ENCODE assay signal across 10 cellular contexts in genomic region chr11:69718147-69718546, GRCh38. TPM values are rescaled to one million over a fixed set of nuclear protein-coding genes. Genes with fewer than 3 reads are reported as not detected.
DNase-seq lines count a peak whose midpoint lies in the region; ATAC-seq, FAIRE-seq and TF ChIP-seq lines count a peak whose summit lies in the region.
"Had no signal": no experiment of that assay in that cellular context is flagged by ENCODE, and none has a peak within 500 bp of the region (broad histone marks: within the 10 kb centered on the region; RNA-seq: fewer than 3 reads in every experiment).

No MANE protein-coding gene starts in this region.

- WGBS in hepatocyte (ENCODE audit: low lambda C conversion rate, missing lambda C conversion rate), result 8% methylated on average over 13 of the region's 13 CpGs

- H3K9me3 ChIP-seq in RWPE2 (ENCODE audit: severe bottlenecking) (no peaks in the 10 kb centered on the region), hepatocyte (ENCODE audit: low read depth) (no peaks in the 10 kb centered on the region)

- H3K79me2 ChIP-seq in hepatocyte, result no peaks in the 10 kb centered on the region

- DNase-seq in D721Med (ENCODE audit: insufficient read length, low spot score), result peak; percentile 87
- DNase-seq in HEK293T (ENCODE audit: extremely low spot score), result peak; percentile 87
- peak; percentile 31 for DNase-seq in RWPE2 (ENCODE audit: low spot score)
- DNase-seq in hepatocyte (ENCODE audit: low spot score), result peak; percentile 71
- DNase-seq in activated T-helper 2 cell treated with anti-CD3 and anti-CD28 coated beads, Interferon-gamma antibody, Interleukin-2, Interleukin-4, amounts not matched to agents 10 μg/mL and 5 μg/mL and 100 μg/mL, durations not matched to agents 14 hours and 24 hours and 36 hours (ENCODE audit: low spot score), result no peak
- no peak for DNase-seq in stimulated activated naive CD4-positive, alpha-beta T cell treated with Interleukin-2 at 50 U/mL for 16 hours (lab: John Stamatoyannopoulos, UW)
- DNase-seq in stimulated activated CD4-positive, alpha-beta T cell treated with anti-CD3 and anti-CD28 coated beads, Interleukin-4, amount 100 ng/mL, for 1 hour, result no peak

- ATAC-seq in RWPE2 (ENCODE audit: low read depth) (no peak), HG02885 (IDR thresholded peaks at IDR 0.05; ENCODE audit: poor library complexity, unreplicated experiment) (no peak)

- H3K27ac Mint-ChIP-seq in activated T-helper 2 cell treated with anti-CD3 and anti-CD28 coated beads, Interferon-gamma antibody, Interleukin-2, Interleukin-4, amounts not matched to agents 10 μg/mL and 5 μg/mL and 100 μg/mL, durations not matched to agents 14 hours and 24 hours and 36 hours, result no peak overlapping the region

- H3K9me3 Mint-ChIP-seq in activated T-helper 2 cell treated with anti-CD3 and anti-CD28 coated beads, Interferon-gamma antibody, Interleukin-2, Interleukin-4, amounts not matched to agents 10 μg/mL and 5 μg/mL and 100 μg/mL, durations not matched to agents 14 hours and 24 hours and 36 hours, result no peaks in the 10 kb centered on the region

- no peaks in the 10 kb centered on the region for H3K9me2 ChIP-seq in hepatocyte (replicated peaks; ENCODE audit: insufficient read depth)

- no peak overlapping the region for H3K4me3 ChIP-seq in RWPE2 (ENCODE audit: severe bottlenecking)
- no peak overlapping the region for H3K4me3 ChIP-seq in hepatocyte

- no peak overlapping the region for H3K4me2 ChIP-seq in hepatocyte

- no peaks in the 10 kb centered on the region for H4K20me1 ChIP-seq in hepatocyte (ENCODE audit: insufficient read depth, poor library complexity, severe bottlenecking)

- peaks cover 9% of the 10 kb centered on the region for H3K27me3 ChIP-seq in RWPE2 (ENCODE audit: insufficient read depth, poor library complexity, severe bottlenecking)
- H3K27me3 ChIP-seq in hepatocyte, result peaks cover 21% of the 10 kb centered on the region

- POLR2A ChIA-PET in HEK293T (lab: Yijun Ruan, JAX), result no interaction called here

- FAIRE-seq in D721Med (lab: Jason Lieb, UNC), result no peak

- H3K4me3 Mint-ChIP-seq in activated T-helper 2 cell treated with anti-CD3 and anti-CD28 coated beads, Interferon-gamma antibody, Interleukin-2, Interleukin-4, amounts not matched to agents 10 μg/mL and 5 μg/mL and 100 μg/mL, durations not matched to agents 14 hours and 24 hours and 36 hours (ENCODE audit: low read depth), result no peak overlapping the region

- no peaks in the 10 kb centered on the region for H3K4me1 Mint-ChIP-seq in activated T-helper 2 cell treated with anti-CD3 and anti-CD28 coated beads, Interferon-gamma antibody, Interleukin-2, Interleukin-4, amounts not matched to agents 10 μg/mL and 5 μg/mL and 100 μg/mL, durations not matched to agents 14 hours and 24 hours and 36 hours (ENCODE audit: low read depth)

- H3K36me3 ChIP-seq in RWPE2 (ENCODE audit: low read depth) (no peaks in the 10 kb centered on the region), hepatocyte (replicated peaks; ENCODE audit: insufficient read depth, low read depth) (no peaks in the 10 kb centered on the region)

- H3K4me1 ChIP-seq in RWPE2 (ENCODE audit: insufficient read depth, poor library complexity, severe bottlenecking) (no peaks in the 10 kb centered on the region), hepatocyte (ENCODE audit: insufficient read depth) (no peaks in the 10 kb centered on the region)

- CTCF ChIA-PET in HEK293T (lab: Yijun Ruan, JAX), result interaction anchor here (0.9 to 1.2 kb wide), 2 partner anchors 18 to 24 kb away, joined by 3 to 4 read pairs; no protein-coding TSS in a partner anchor

- H3K27ac ChIP-seq in RWPE2 (ENCODE audit: poor library complexity, severe bottlenecking) (no peak overlapping the region), hepatocyte (no peak overlapping the region)

- H2AFZ ChIP-seq in hepatocyte, result no peak overlapping the region

- peaks cover 37% of the 10 kb centered on the region for H3K27me3 Mint-ChIP-seq in activated T-helper 2 cell treated with anti-CD3 and anti-CD28 coated beads, Interferon-gamma antibody, Interleukin-2, Interleukin-4, amounts not matched to agents 10 μg/mL and 5 μg/mL and 100 μg/mL, durations not matched to agents 14 hours and 24 hours and 36 hours (ENCODE audit: low read depth)

- intact Hi-C loops in activated T-helper 2 cell treated with anti-CD3 and anti-CD28 coated beads, Interferon-gamma antibody, Interleukin-2, Interleukin-4, amounts not matched to agents 10 μg/mL and 5 μg/mL and 100 μg/mL, durations not matched to agents 14 hours and 24 hours and 36 hours (cut with micrococcal nuclease), result no loop called here

- no peaks in the 10 kb centered on the region for H3K36me3 Mint-ChIP-seq in activated T-helper 2 cell treated with anti-CD3 and anti-CD28 coated beads, Interferon-gamma antibody, Interleukin-2, Interleukin-4, amounts not matched to agents 10 μg/mL and 5 μg/mL and 100 μg/mL, durations not matched to agents 14 hours and 24 hours and 36 hours (ENCODE audit: low read depth)

- TF ChIP-seq CTCF in D721Med (IDR thresholded peaks at IDR 0.05; ENCODE audit: insufficient read depth, missing control alignments) (peak; percentile 73), RWPE2 (IDR thresholded peaks at IDR 0.05; ENCODE audit: poor library complexity, severe bottlenecking) (peak; percentile 29), hepatocyte (IDR thresholded peaks at IDR 0.05; ENCODE audit: poor library complexity) (peak; percentile 59)

TF ChIP-seq in HEK293T, 16 proteins besides CTCF, POLR2A, EP300 and RAD21:
- TF ChIP-seq ZNF384 (IDR thresholded peaks at IDR 0.05) (no peak), FOXA1 (IDR thresholded peaks at IDR 0.05) (no peak), HDGF (IDR thresholded peaks at IDR 0.05; ENCODE audit: borderline replicate concordance) (no peak), FOXK2 (IDR thresholded peaks at IDR 0.05) (no peak), NFRKB (IDR thresholded peaks at IDR 0.05) (no peak), LEF1 (IDR thresholded peaks at IDR 0.05; ENCODE audit: borderline replicate concordance) (no peak)
TF ChIP-seq in HEK293T: peak in this region for 0.

RNA-seq across cellular contexts. Expression of gene FGF19, which starts 14.3 kb away (rescaled TPM):
- total RNA-seq in hepatocyte, result 0.16 and 1.0 TPM in 2 replicates
- not detected in 2 replicates for polyA plus RNA-seq in hepatocyte
- total RNA-seq in activated T-helper 2 cell treated with anti-CD3 and anti-CD28 coated beads, Interferon-gamma antibody, Interleukin-2, Interleukin-4, amounts not matched to agents 10 μg/mL and 5 μg/mL and 100 μg/mL, durations not matched to agents 14 hours and 24 hours and 36 hours, result not detected in 2 replicates
- total RNA-seq: mononuclear cell, RPMI7951 had no signal

RNA-seq across cellular contexts. Expression of gene LTO1, which starts 43.0 kb away (rescaled TPM):
- total RNA-seq in hepatocyte, result 13.4 and 32.9 TPM in 2 replicates
- polyA plus RNA-seq in hepatocyte, result 12.6 and 19.6 TPM in 2 replicates
- total RNA-seq in activated T-helper 2 cell treated with anti-CD3 and anti-CD28 coated beads, Interferon-gamma antibody, Interleukin-2, Interleukin-4, amounts not matched to agents 10 μg/mL and 5 μg/mL and 100 μg/mL, durations not matched to agents 14 hours and 24 hours and 36 hours, result 24.4 and 26.4 TPM in 2 replicates

RNA-seq across cellular contexts. Expression of gene FGF4, which starts 57.0 kb away (rescaled TPM):
- not detected in 2 replicates for total RNA-seq in hepatocyte
- not detected in 2 replicates for polyA plus RNA-seq in hepatocyte
- not detected in 2 replicates for total RNA-seq in activated T-helper 2 cell treated with anti-CD3 and anti-CD28 coated beads, Interferon-gamma antibody, Interleukin-2, Interleukin-4, amounts not matched to agents 10 μg/mL and 5 μg/mL and 100 μg/mL, durations not matched to agents 14 hours and 24 hours and 36 hours
- total RNA-seq: mononuclear cell, RPMI7951 had no signal

Comparison
In these comparisons a context has a peak if more than half of its experiments do, and no peak if none do; other contexts are left out.
1. DNase-seq: peak in D721Med (single experiment), HEK293T (single experiment), RWPE2 (single experiment) and hepatocyte (single experiment); none in activated T-helper 2 cell treated with anti-CD3 and anti-CD28 coated beads, Interferon-gamma antibody, Interleukin-2, Interleukin-4, amounts not matched to agents 10 μg/mL and 5 μg/mL and 100 μg/mL, durations not matched to agents 14 hours and 24 hours and 36 hours (single experiment), stimulated activated naive CD4-positive, alpha-beta T cell treated with Interleukin-2 at 50 U/mL for 16 hours (single experiment) and stimulated activated CD4-positive, alpha-beta T cell treated with anti-CD3 and anti-CD28 coated beads, Interleukin-4, amount 100 ng/mL, for 1 hour (single experiment).
2. Peak in every context shown above with its lines, with median percentiles within 50 percentile points of each other: CTCF ChIP-seq.